In the genomic region with DNA sequence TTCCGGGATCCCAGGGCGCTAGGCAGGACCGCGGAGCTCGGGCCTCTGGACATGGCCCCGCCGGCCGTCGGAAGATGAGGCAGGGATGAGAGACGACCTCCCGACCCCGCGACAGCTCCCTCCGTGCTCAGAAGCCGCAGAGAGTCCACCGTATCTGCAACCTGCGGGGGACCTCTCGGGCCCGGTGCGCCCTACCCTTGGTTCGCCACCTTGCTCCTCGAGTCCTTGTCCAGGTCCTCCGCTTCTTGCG, we compare ENCODE assay signal across 8 cellular contexts. TPM values are rescaled to one million over a fixed set of nuclear protein-coding genes. Genes with fewer than 3 reads are reported as not detected.
DNase-seq lines count a peak whose midpoint lies in the region; ATAC-seq and TF ChIP-seq lines count a peak whose summit lies in the region.

No MANE protein-coding gene starts in this region.

- H3K27ac ChIP-seq in VCaP, result peak overlapping the region; percentile 98

- ATAC-seq in HG02981 (IDR thresholded peaks at IDR 0.05; ENCODE audit: unreplicated experiment) (peak; percentile 21), sciatic nerve (peak; percentile 34)

- CTCF ChIA-PET in activated CD4-positive, alpha-beta T cell treated with anti-CD3 and anti-CD28 coated beads, Interleukin-2, amount 10 ng/mL, durations not matched to agents 7 days and 5 days (lab: Charles Lee), result interaction anchor here (1.0 to 2.2 kb wide), 4 partner anchors 8 to 12 kb away, joined by 4 to 8 read pairs (median 4); no protein-coding TSS in a partner anchor

- no peaks in the 10 kb centered on the region for H3K9me3 Mint-ChIP-seq in activated CD4-positive, alpha-beta T cell treated with anti-CD3 and anti-CD28 coated beads, Interleukin-2, amount 10 ng/mL, durations not matched to agents 7 days and 5 days

- H3K4me3 Mint-ChIP-seq in activated CD4-positive, alpha-beta T cell treated with anti-CD3 and anti-CD28 coated beads, Interleukin-2, amount 10 ng/mL, durations not matched to agents 7 days and 5 days, result peak overlapping the region; percentile 95

- POLR2A ChIA-PET in activated CD4-positive, alpha-beta T cell treated with anti-CD3 and anti-CD28 coated beads, Interleukin-2, amount 10 ng/mL, durations not matched to agents 7 days and 5 days (lab: Charles Lee), result no interaction called here

- H3K27ac Mint-ChIP-seq in activated CD4-positive, alpha-beta T cell treated with anti-CD3 and anti-CD28 coated beads, Interleukin-2, amount 10 ng/mL, durations not matched to agents 7 days and 5 days, result peak overlapping the region; percentile 88

- TF ChIP-seq CTCF in VCaP (conservative IDR thresholded peaks at IDR 0.05) (no peak), GM20000 (IDR thresholded peaks at IDR 0.05; ENCODE audit: extremely low read depth, missing control alignments) (no peak)

- no peaks in the 10 kb centered on the region for H3K27me3 Mint-ChIP-seq in activated CD4-positive, alpha-beta T cell treated with anti-CD3 and anti-CD28 coated beads, Interleukin-2, amount 10 ng/mL, durations not matched to agents 7 days and 5 days

- intact Hi-C loops in cardiac septum (cut with DNase I), result loop anchor here (5.0 kb wide), 1 partner anchor 92 kb away; no protein-coding TSS in a partner anchor
- intact Hi-C loops in sciatic nerve (cut with DNase I), result no loop called here

- H3K4me1 Mint-ChIP-seq in activated CD4-positive, alpha-beta T cell treated with anti-CD3 and anti-CD28 coated beads, Interleukin-2, amount 10 ng/mL, durations not matched to agents 7 days and 5 days, result peaks cover 40% of the 10 kb centered on the region

- H3K36me3 Mint-ChIP-seq in activated CD4-positive, alpha-beta T cell treated with anti-CD3 and anti-CD28 coated beads, Interleukin-2, amount 10 ng/mL, durations not matched to agents 7 days and 5 days (ENCODE audit: low read depth), result peaks cover 30% of the 10 kb centered on the region

- no peak for DNase-seq in activated CD4-positive, alpha-beta T cell treated with anti-CD3 and anti-CD28 coated beads, Interleukin-2, amount 10 ng/mL, durations not matched to agents 7 days and 5 days
- DNase-seq in activated CD4-positive, alpha-beta T cell treated with anti-CD3 and anti-CD28 coated beads for 4 hours, result no peak
- DNase-seq in cardiac septum (ENCODE audit: low spot score) (peak; percentile 82), sciatic nerve (ENCODE audit: low spot score) (no peak), dedifferentiated amniotic fluid mesenchymal stem cell (ENCODE audit: extremely low spot score) (no peak), GM20000 (ENCODE audit: low spot score) (no peak)

RNA-seq across cellular contexts. Expression of gene PPP1R3D, which starts 0.3 kb away (rescaled TPM):
- 1 to 10 TPM; 7.0 to 7.5 TPM for total RNA-seq in activated CD4-positive, alpha-beta T cell treated with anti-CD3 and anti-CD28 coated beads, Interleukin-2, amount 10 ng/mL, durations not matched to agents 7 days and 5 days
- total RNA-seq in cardiac septum (7.2 TPM), sciatic nerve (8.2 TPM)

RNA-seq across cellular contexts. Expression of gene FAM217B, which starts 0.4 kb away (rescaled TPM):
- total RNA-seq in activated CD4-positive, alpha-beta T cell treated with anti-CD3 and anti-CD28 coated beads, Interleukin-2, amount 10 ng/mL, durations not matched to agents 7 days and 5 days, result 10 to 100 TPM; 33.7 to 40.6 TPM
- total RNA-seq in cardiac septum (15.6 TPM), sciatic nerve (22.4 TPM)

RNA-seq across cellular contexts. Expression of gene SYCP2, which starts 6.4 kb away (rescaled TPM):
- total RNA-seq in activated CD4-positive, alpha-beta T cell treated with anti-CD3 and anti-CD28 coated beads, Interleukin-2, amount 10 ng/mL, durations not matched to agents 7 days and 5 days, result 1 to 10 TPM; 7.6 to 9.1 TPM
- total RNA-seq in cardiac septum (0.94 TPM), sciatic nerve (6.7 TPM)

RNA-seq across cellular contexts. Expression of gene CDH26, which starts 18.4 kb away (rescaled TPM):
- total RNA-seq in activated CD4-positive, alpha-beta T cell treated with anti-CD3 and anti-CD28 coated beads, Interleukin-2, amount 10 ng/mL, durations not matched to agents 7 days and 5 days, result under 1 TPM; 0.40 to 0.47 TPM
- 0.54 TPM for total RNA-seq in cardiac septum
- 3.6 TPM for total RNA-seq in sciatic nerve
